In genomic region chr4:154744341-154744948, GRCh38 we compare ENCODE assay signal across 9 cellular contexts. TPM values are rescaled to one million over a fixed set of nuclear protein-coding genes. Genes with fewer than 3 reads are reported as not detected.
DNase-seq lines count a peak whose midpoint lies in the region; ATAC-seq and TF ChIP-seq lines count a peak whose summit lies in the region.
"Had no signal": no experiment of that assay in that cellular context is flagged by ENCODE, and none has a peak within 500 bp of the region (broad histone marks: within the 10 kb centered on the region; RNA-seq: fewer than 3 reads in every experiment).

No MANE protein-coding gene starts in this region.

- intact Hi-C loops in MCF 10A (cut with micrococcal nuclease) = no loop called here

- no peaks in the 10 kb centered on the region for H3K36me3 Mint-ChIP-seq in activated T-cell treated with anti-CD3 and anti-CD28 coated beads, Interleukin-2, amount 50 U/mL, for 24 hours (ENCODE audit: low read depth)
- no peaks in the 10 kb centered on the region for H3K36me3 Mint-ChIP-seq in MCF 10A (ENCODE audit: insufficient read depth, unreplicated experiment)

- H3K9me3 Mint-ChIP-seq in activated T-cell treated with anti-CD3 and anti-CD28 coated beads, Interleukin-2, amount 50 U/mL, for 24 hours = no peaks in the 10 kb centered on the region
- no peaks in the 10 kb centered on the region for H3K9me3 Mint-ChIP-seq in MCF 10A (ENCODE audit: unreplicated experiment)

- no peaks in the 10 kb centered on the region for H3K9me3 ChIP-seq in thoracic aorta

- H3K27me3 ChIP-seq in mesendoderm (ENCODE audit: insufficient read depth, low read length, poor library complexity) = peaks cover 19% of the 10 kb centered on the region
- H3K27me3 ChIP-seq in thoracic aorta (replicated peaks; ENCODE audit: insufficient read depth) = peaks cover 5% of the 10 kb centered on the region

- H3K18ac ChIP-seq in mesendoderm (ENCODE audit: low read length) = no peak overlapping the region

- no peak overlapping the region for H2BK5ac ChIP-seq in mesendoderm (ENCODE audit: low read length)

- peak overlapping the region; percentile 91 for H3K4me2 ChIP-seq in mesendoderm (ENCODE audit: low read length)

- no peaks in the 10 kb centered on the region for H3K79me2 ChIP-seq in mesendoderm (ENCODE audit: control insufficient read depth, insufficient read depth, low read length)

- H3K4ac ChIP-seq in mesendoderm (ENCODE audit: low read depth, low read length) = no peak overlapping the region

- no peak overlapping the region for H2AK5ac ChIP-seq in mesendoderm (ENCODE audit: low read length)

- H2BK120ac ChIP-seq in mesendoderm (ENCODE audit: low read depth, low read length) = no peak overlapping the region

- peak overlapping the region; percentile 77 for H3K4me3 Mint-ChIP-seq in activated T-cell treated with anti-CD3 and anti-CD28 coated beads, Interleukin-2, amount 50 U/mL, for 24 hours
- peak overlapping the region; percentile 98 for H3K4me3 Mint-ChIP-seq in MCF 10A (ENCODE audit: unreplicated experiment)

- TF ChIP-seq CTCF in MCF 10A (IDR thresholded peaks at IDR 0.05; ENCODE audit: unreplicated experiment) (peak; percentile 2), thoracic aorta (IDR thresholded peaks at IDR 0.05) (no peak)

- H3K4me1 Mint-ChIP-seq in activated T-cell treated with anti-CD3 and anti-CD28 coated beads, Interleukin-2, amount 50 U/mL, for 24 hours (ENCODE audit: low read depth) = peaks cover 23% of the 10 kb centered on the region
- H3K4me1 Mint-ChIP-seq in MCF 10A (ENCODE audit: insufficient read depth, unreplicated experiment) = peaks cover 36% of the 10 kb centered on the region

- H3K4me1 ChIP-seq in mesendoderm (ENCODE audit: control insufficient read depth, low read depth, low read length) (peaks cover 13% of the 10 kb centered on the region), thoracic aorta (ENCODE audit: control insufficient read depth in 1 of 2, low read depth in 2 of 2) (peaks cover 13 to 17% of the 10 kb centered on the region in 2 donors)

- no peaks in the 10 kb centered on the region for H3K36me3 ChIP-seq in mesendoderm (ENCODE audit: control insufficient read depth, insufficient read depth, low read length)
- H3K36me3 ChIP-seq in thoracic aorta = no peaks in the 10 kb centered on the region

- no peak overlapping the region for H3K27ac ChIP-seq in mesendoderm (ENCODE audit: low read depth, low read length)
- H3K27ac ChIP-seq in thoracic aorta = no peak overlapping the region

- ATAC-seq in thoracic aorta (ENCODE audit: insufficient number of reproducible peaks, low FRiP score, low read depth) (no peak), GM18520 (IDR thresholded peaks at IDR 0.05; ENCODE audit: unreplicated experiment) (no peak)

- H3K27ac Mint-ChIP-seq in activated T-cell treated with anti-CD3 and anti-CD28 coated beads, Interleukin-2, amount 50 U/mL, for 24 hours = no peak overlapping the region
- H3K27ac Mint-ChIP-seq in MCF 10A (ENCODE audit: low read depth, unreplicated experiment) = peak overlapping the region; percentile 88

- H4K8ac ChIP-seq in mesendoderm (ENCODE audit: low read depth, low read length) = no peak overlapping the region

- H2BK15ac ChIP-seq in mesendoderm (replicated peaks; ENCODE audit: low read depth) = no peak overlapping the region

- DNase-seq in activated T-cell treated with anti-CD3 and anti-CD28 coated beads, Interleukin-2, amount 50 U/mL, for 24 hours = peak; percentile 30
- DNase-seq in activated T-cell treated with anti-CD3 and anti-CD28 coated beads, Interleukin-2, amount 50 U/mL, for 1 hour = no peak
- DNase-seq in MCF 10A (ENCODE audit: unreplicated experiment) (no peak), mesendoderm (no peak), thoracic aorta (ENCODE audit: low spot score) (no peak), AML-193 (lab: John Stamatoyannopoulos, UW) (no peak), RPMI8226 (no peak)

- peak overlapping the region; percentile 81 for H3K23ac ChIP-seq in mesendoderm (ENCODE audit: low read length)

- peak overlapping the region; percentile 63 for H3K9ac ChIP-seq in mesendoderm (ENCODE audit: low read length)

- H3K56ac ChIP-seq in mesendoderm (ENCODE audit: low read length) = no peak overlapping the region

- CTCF ChIA-PET in MCF 10A (lab: Yijun Ruan, JAX) = interaction anchor here (0.6 to 4.0 kb wide), 19 partner anchors 9 to 616 kb away, joined by 3 to 40 read pairs (median 3); no protein-coding TSS in a partner anchor

- no CpG with 5 or more reads among the region's 33 CpGs for WGBS in mesendoderm (ENCODE audit: extremely low coverage, insufficient coverage, low lambda C conversion rate)

- no peak overlapping the region for H4K5ac ChIP-seq in mesendoderm (ENCODE audit: low read length)

- POLR2A ChIA-PET in MCF 10A (lab: Yijun Ruan, JAX) = interaction anchor here (0.7 to 3.8 kb wide), 14 partner anchors 9 to 195 kb away, joined by 3 to 43 read pairs (median 6); partner anchors contain the start of gene PLRG1

- no peaks in the 10 kb centered on the region for H3K79me1 ChIP-seq in mesendoderm (ENCODE audit: low read length)

- no TSS peak for BruUV-seq in MCF 10A (replicated peaks; lab: Mats Ljungman, UMichigan)

- peak overlapping the region; percentile 51 for H3K4me3 ChIP-seq in mesendoderm (ENCODE audit: low read length)
- H3K4me3 ChIP-seq in thoracic aorta = peak overlapping the region; percentile 79

- H3K27me3 Mint-ChIP-seq in activated T-cell treated with anti-CD3 and anti-CD28 coated beads, Interleukin-2, amount 50 U/mL, for 24 hours = peaks cover 79% of the 10 kb centered on the region
- H3K27me3 Mint-ChIP-seq in MCF 10A (ENCODE audit: insufficient read depth, unreplicated experiment) = no peaks in the 10 kb centered on the region

RNA-seq across cellular contexts. Expression of gene LRAT, which starts 0.6 kb away (rescaled TPM):
- total RNA-seq in MCF 10A (2022) = 3.5 and 5.8 TPM in 2 replicates
- polyA plus RNA-seq in mesendoderm (2013, experiment 1 of 2) = 1.5 TPM
- 1.4 TPM for polyA plus RNA-seq in mesendoderm (2013, experiment 2 of 2)
- not detected for total RNA-seq in thoracic aorta
- total RNA-seq: glomerular endothelial cell had no signal

RNA-seq across cellular contexts. Expression of gene RBM46, which starts 36.6 kb away (rescaled TPM):
- 0.21 and 0.29 TPM in 2 replicates for total RNA-seq in MCF 10A (2022)
- polyA plus RNA-seq in mesendoderm (2013, experiment 1 of 2) = 0.14 TPM
- 0.22 TPM for polyA plus RNA-seq in mesendoderm (2013, experiment 2 of 2)
- total RNA-seq in thoracic aorta = not detected
- total RNA-seq: glomerular endothelial cell had no signal
